In genomic region chr9:121582641-121583040, GRCh38 we compare ENCODE assay signal across 14 cellular contexts.
"Had no signal": no experiment of that assay in that cellular context is flagged by ENCODE, and none has a peak within 500 bp of the region (broad histone marks: within the 10 kb centered on the region; RNA-seq: fewer than 3 reads in every experiment).

No MANE protein-coding gene starts in this region.

- H3K4me3 ChIP-seq: lower lobe of right lung, psoas muscle, upper lobe of left lung had no signal

- DNase-seq: activated CD4-positive, alpha-beta T cell treated with anti-CD3 and anti-CD28 coated beads for 4 hours; activated naive CD4-positive, alpha-beta T cell treated with anti-CD3 and anti-CD28 coated beads for 36 hours; central memory CD4-positive, alpha-beta T cell; endodermal cell; glutamatergic neuron; immature natural killer cell; lower lobe of right lung; midbrain; occipital lobe; psoas muscle; stimulated activated CD4-positive, alpha-beta T cell treated with anti-CD3 and anti-CD28 coated beads, Interleukin-2, amount 100 ng/mL, for 24 hours; stimulated activated naive CD4-positive, alpha-beta T cell; T-helper 1 cell had no signal

- H3K9me3 ChIP-seq: lower lobe of right lung, psoas muscle, upper lobe of left lung had no signal

- ATAC-seq: lower lobe of right lung, psoas muscle had no signal

- H3K4me1 ChIP-seq: lower lobe of right lung, upper lobe of left lung had no signal

- H3K27me3 ChIP-seq: upper lobe of left lung had no signal

- H3K27ac ChIP-seq: lower lobe of right lung, psoas muscle, upper lobe of left lung had no signal

- H3K36me3 ChIP-seq: lower lobe of right lung, upper lobe of left lung had no signal
